8 cellular contexts compared by ENCODE assay signal in the genomic region with DNA sequence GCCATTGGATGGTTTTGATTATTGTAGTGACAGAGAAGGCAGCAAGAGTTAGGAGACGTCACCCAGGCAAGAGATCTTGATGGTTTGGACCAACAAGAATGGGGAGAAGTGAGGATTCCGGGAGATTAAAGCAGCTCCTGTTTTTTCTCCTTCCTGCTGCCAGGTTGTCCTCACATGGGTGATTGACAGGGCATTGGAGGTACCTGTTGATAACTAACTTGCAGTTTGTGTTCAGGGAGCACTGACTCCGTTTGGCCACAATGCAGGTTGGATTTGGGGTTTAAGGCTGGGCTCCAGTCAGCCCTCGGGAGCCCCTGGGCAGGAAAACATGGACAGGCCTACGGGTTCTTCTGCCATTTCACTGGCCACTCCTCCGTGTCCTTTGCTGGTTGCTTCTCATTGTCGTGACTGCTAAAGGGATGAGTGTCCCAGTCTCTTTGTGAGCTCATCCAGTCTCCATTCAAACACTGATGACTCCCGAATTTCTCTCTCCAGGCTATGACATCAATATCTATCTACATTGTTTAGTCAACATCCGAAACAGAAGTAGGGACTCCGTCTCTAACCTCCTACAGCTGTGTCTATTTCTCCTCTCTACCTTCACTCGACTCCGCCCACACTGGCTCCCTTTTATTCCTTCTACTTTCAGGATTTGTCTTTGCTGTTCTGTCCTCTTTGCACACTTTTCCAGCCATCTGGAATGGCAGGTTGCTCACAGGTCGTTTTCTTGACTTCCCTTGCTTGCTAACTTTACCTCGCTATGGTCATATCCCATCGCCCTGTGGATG. TPM values are rescaled to one million over a fixed set of nuclear protein-coding genes. Genes with fewer than 3 reads are reported as not detected.
DNase-seq lines count a peak whose midpoint lies in the region; ATAC-seq and TF ChIP-seq lines count a peak whose summit lies in the region.

No MANE protein-coding gene starts in this region.

- ATAC-seq in HG02759 (IDR thresholded peaks at IDR 0.05; ENCODE audit: unreplicated experiment) (no peak), HG03442 (IDR thresholded peaks at IDR 0.05; ENCODE audit: unreplicated experiment) (no peak)

- peak overlapping the region; percentile 90 for H3K4me3 Mint-ChIP-seq in HFFc6
- H3K4me3 Mint-ChIP-seq in glutamatergic neuron (ENCODE audit: unreplicated experiment), result peak overlapping the region; percentile 92

- peaks cover 35% of the 10 kb centered on the region for H4K20me1 ChIP-seq in smooth muscle cell (ENCODE audit: low read depth)

- H3K79me2 ChIP-seq in smooth muscle cell (ENCODE audit: low read depth), result peaks cover 48% of the 10 kb centered on the region

- H3K4me1 ChIP-seq in smooth muscle cell (ENCODE audit: low read depth), result peaks cover 13% of the 10 kb centered on the region

- H3K9me3 Mint-ChIP-seq in HFFc6 (peaks cover 11% of the 10 kb centered on the region), glutamatergic neuron (ENCODE audit: unreplicated experiment) (peaks cover 16% of the 10 kb centered on the region)

- H3K4me2 ChIP-seq in smooth muscle cell, result peak overlapping the region; percentile 90

- H3K4me3 ChIP-seq in smooth muscle cell, result peak overlapping the region; percentile 86

- DNase-seq in HFFc6, result no peak
- DNase-seq in glutamatergic neuron, result no peak
- DNase-seq in smooth muscle cell (lab: John Stamatoyannopoulos, UW; ENCODE audit: unreplicated experiment), result no peak
- DNase-seq in NCI-H1048 (lab: John Stamatoyannopoulos, UW), result no peak
- DNase-seq in NCI-H226, result no peak

- no peaks in the 10 kb centered on the region for H3K27me3 ChIP-seq in smooth muscle cell (ENCODE audit: low read depth)

- H3K27ac ChIP-seq in VCaP (peak overlapping the region; percentile 99), smooth muscle cell (ENCODE audit: low read depth) (peak overlapping the region; percentile 98)

- H3K9me3 ChIP-seq in smooth muscle cell (replicated peaks; ENCODE audit: low read depth), result no peaks in the 10 kb centered on the region

- H3F3A ChIP-seq in smooth muscle cell (ENCODE audit: low read depth), result peaks cover 12% of the 10 kb centered on the region

- peaks cover 19% of the 10 kb centered on the region for H3K36me3 Mint-ChIP-seq in HFFc6 (ENCODE audit: low read depth)
- peaks cover 5% of the 10 kb centered on the region for H3K36me3 Mint-ChIP-seq in glutamatergic neuron (ENCODE audit: unreplicated experiment)

- peaks cover 9% of the 10 kb centered on the region for H3K27me3 Mint-ChIP-seq in HFFc6 (ENCODE audit: insufficient read depth)
- H3K27me3 Mint-ChIP-seq in glutamatergic neuron (ENCODE audit: unreplicated experiment), result peaks cover 10% of the 10 kb centered on the region

- no peak overlapping the region for H2AFZ ChIP-seq in smooth muscle cell (ENCODE audit: low read depth)

- H3K27ac Mint-ChIP-seq in HFFc6 (peak overlapping the region; percentile 97), glutamatergic neuron (ENCODE audit: unreplicated experiment) (peak overlapping the region; percentile 44)

- TF ChIP-seq CTCF in HFFc6 (IDR thresholded peaks at IDR 0.05), result no peak
- no peak for TF ChIP-seq CTCF in VCaP (conservative IDR thresholded peaks at IDR 0.05)
- TF ChIP-seq CTCF in glutamatergic neuron (IDR thresholded peaks at IDR 0.05; ENCODE audit: partially characterized antibody, unreplicated experiment), result no peak
- TF ChIP-seq CTCF in smooth muscle cell (IDR thresholded peaks at IDR 0.05; ENCODE audit: borderline replicate concordance, insufficient read depth, poor library complexity, severe bottlenecking), result no peak

- no peak overlapping the region for H3K9ac ChIP-seq in smooth muscle cell (ENCODE audit: low read depth)

- WGBS in smooth muscle cell (ENCODE audit: low lambda C conversion rate), result 93% methylated on average over 15 of the region's 15 CpGs

- H3K4me1 Mint-ChIP-seq in HFFc6 (ENCODE audit: low read depth), result peaks cover 47% of the 10 kb centered on the region
- H3K4me1 Mint-ChIP-seq in glutamatergic neuron (ENCODE audit: low read depth, unreplicated experiment), result peaks cover 17% of the 10 kb centered on the region

- no peaks in the 10 kb centered on the region for H3K36me3 ChIP-seq in smooth muscle cell (ENCODE audit: low read depth)

RNA-seq across cellular contexts. Expression of gene PTOV1, which starts 1.3 kb away (rescaled TPM):
- 100 to 1,000 TPM; 157 to 176 (median 162) TPM for total RNA-seq in HFFc6 (2021; fragmentation: NEBNext Ultra II Directional; extraction: Animal tissue kit (Norgen Biotek cat#: 25700))
- total RNA-seq in glutamatergic neuron (ENCODE audit: unreplicated experiment) (342 TPM), smooth muscle cell (49.0 and 81.0 TPM in 2 replicates)
- polyA plus RNA-seq in smooth muscle cell, result 256 and 266 TPM in 2 replicates

RNA-seq across cellular contexts. Expression of gene PNKP, which starts 17.7 kb away (rescaled TPM):
- 10 to 100 TPM; 39.7 to 48.7 (median 47.2) TPM for total RNA-seq in HFFc6 (2021; fragmentation: NEBNext Ultra II Directional; extraction: Animal tissue kit (Norgen Biotek cat#: 25700))
- total RNA-seq in glutamatergic neuron (ENCODE audit: unreplicated experiment), result 81.3 TPM
- 15.3 and 19.4 TPM in 2 replicates for total RNA-seq in smooth muscle cell
- polyA plus RNA-seq in smooth muscle cell, result 42.4 and 53.6 TPM in 2 replicates

RNA-seq across cellular contexts. Expression of gene AKT1S1, which starts 27.5 kb away (rescaled TPM):
- 100 to 1,000 TPM in 5 of 6 experiments, 10 to 100 TPM in 1; 98.5 to 128 (median 104) TPM for total RNA-seq in HFFc6 (2021; fragmentation: NEBNext Ultra II Directional; extraction: Animal tissue kit (Norgen Biotek cat#: 25700))
- total RNA-seq in glutamatergic neuron (ENCODE audit: unreplicated experiment) (23.7 TPM), smooth muscle cell (10.4 and 15.8 TPM in 2 replicates)
- polyA plus RNA-seq in smooth muscle cell, result 60.2 and 72.2 TPM in 2 replicates

RNA-seq across cellular contexts. Expression of gene TBC1D17, which starts 27.9 kb away (rescaled TPM):
- total RNA-seq in HFFc6 (2021; fragmentation: NEBNext Ultra II Directional; extraction: Animal tissue kit (Norgen Biotek cat#: 25700)), result 10 to 100 TPM; 42.8 to 53.3 (median 46.8) TPM
- total RNA-seq in glutamatergic neuron (ENCODE audit: unreplicated experiment) (56.8 TPM), smooth muscle cell (7.1 and 9.2 TPM in 2 replicates)
- 41.8 and 45.7 TPM in 2 replicates for polyA plus RNA-seq in smooth muscle cell

RNA-seq across cellular contexts. Expression of gene MED25, which starts 31.5 kb away (rescaled TPM):
- 10 to 100 TPM; 44.5 to 50.6 (median 47.8) TPM for total RNA-seq in HFFc6 (2021; fragmentation: NEBNext Ultra II Directional; extraction: Animal tissue kit (Norgen Biotek cat#: 25700))
- total RNA-seq in glutamatergic neuron (ENCODE audit: unreplicated experiment), result 51.0 TPM
- 16.9 and 20.4 TPM in 2 replicates for total RNA-seq in smooth muscle cell
- polyA plus RNA-seq in smooth muscle cell, result 34.1 and 36.4 TPM in 2 replicates
